In the genomic region with DNA sequence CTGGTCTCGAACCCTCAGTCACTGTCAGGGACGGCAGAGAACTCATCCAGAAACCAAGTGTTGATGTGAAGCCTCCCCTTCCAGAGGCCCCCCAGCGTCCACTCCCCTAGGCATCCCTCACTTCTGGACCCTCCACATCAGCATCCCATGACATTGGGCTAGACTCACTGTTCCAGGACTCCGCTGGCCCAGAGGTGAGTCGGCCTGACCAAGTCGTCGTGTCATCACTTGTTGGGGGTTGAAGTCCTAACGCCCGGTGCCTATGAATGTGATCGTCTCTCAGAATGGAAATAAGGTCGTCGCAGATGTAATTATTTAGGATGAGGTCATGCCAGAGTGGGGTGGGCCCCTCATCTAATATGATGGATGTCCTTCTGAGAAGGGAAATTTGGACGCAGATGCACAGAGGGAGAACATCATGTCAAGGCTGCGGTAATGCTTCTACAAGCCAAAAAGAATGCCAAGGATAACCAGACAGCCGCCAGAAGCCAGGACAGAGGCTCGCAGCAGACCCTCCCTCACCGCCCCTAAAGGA, we compare ENCODE assay signal across 1 cellular context.
TF ChIP-seq lines count a peak whose summit lies in the region.

No MANE protein-coding gene starts in this region.

TF ChIP-seq in IMR-90, 13 proteins besides CTCF, POLR2A, EP300 and RAD21:
- TF ChIP-seq, protein P1, sequence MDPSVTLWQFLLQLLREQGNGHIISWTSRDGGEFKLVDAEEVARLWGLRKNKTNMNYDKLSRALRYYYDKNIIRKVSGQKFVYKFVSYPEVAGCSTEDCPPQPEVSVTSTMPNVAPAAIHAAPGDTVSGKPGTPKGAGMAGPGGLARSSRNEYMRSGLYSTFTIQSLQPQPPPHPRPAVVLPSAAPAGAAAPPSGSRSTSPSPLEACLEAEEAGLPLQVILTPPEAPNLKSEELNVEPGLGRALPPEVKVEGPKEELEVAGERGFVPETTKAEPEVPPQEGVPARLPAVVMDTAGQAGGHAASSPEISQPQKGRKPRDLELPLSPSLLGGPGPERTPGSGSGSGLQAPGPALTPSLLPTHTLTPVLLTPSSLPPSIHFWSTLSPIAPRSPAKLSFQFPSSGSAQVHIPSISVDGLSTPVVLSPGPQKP (IDR thresholded peaks at IDR 0.05; ENCODE audit: borderline replicate concordance, low read depth, low read length), result no peak
- TF ChIP-seq MAFK (IDR thresholded peaks at IDR 0.05; ENCODE audit: low read depth, low read length), result no peak
- no peak for TF ChIP-seq MAZ (IDR thresholded peaks at IDR 0.05; ENCODE audit: borderline replicate concordance, low read depth, low read length)
- no peak for TF ChIP-seq NFE2L2 (IDR thresholded peaks at IDR 0.05; ENCODE audit: low read depth, low read length)
- TF ChIP-seq MXI1 (IDR thresholded peaks at IDR 0.05; ENCODE audit: borderline replicate concordance, low read depth, low read length), result no peak
- TF ChIP-seq RFX5 (IDR thresholded peaks at IDR 0.05; ENCODE audit: low read depth, low read length), result no peak
